Comparison of ENCODE assay signal across 33 cellular contexts in the genomic region with DNA sequence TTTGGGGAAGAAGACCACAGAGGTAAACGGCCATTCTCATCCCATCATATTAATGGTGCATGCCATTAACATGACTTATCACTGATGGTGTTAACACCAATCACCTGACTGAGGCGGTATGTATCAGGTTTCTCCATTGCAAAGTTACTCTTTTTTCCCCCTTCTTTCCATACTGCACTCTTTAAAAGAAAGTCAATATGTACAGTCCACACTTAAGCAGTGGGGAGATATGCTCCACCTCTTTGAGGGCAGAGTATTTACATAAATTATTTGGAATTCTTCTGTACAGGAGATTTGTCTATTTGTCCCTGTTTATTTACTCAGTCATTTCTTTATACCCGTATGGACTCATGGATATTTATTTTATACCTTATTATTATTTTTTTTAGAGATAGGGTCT.
"Had no signal": no experiment of that assay in that cellular context is flagged by ENCODE, and none has a peak within 500 bp of the region (broad histone marks: within the 10 kb centered on the region; RNA-seq: fewer than 3 reads in every experiment).

No MANE protein-coding gene starts in this region.

- H3K4me1 ChIP-seq: body of pancreas, colonic mucosa, esophagus squamous epithelium, gastroesophageal sphincter had no signal

- H3K4me3 ChIP-seq: adrenal gland, body of pancreas, cardiac muscle cell, colonic mucosa, esophagus squamous epithelium, gastroesophageal sphincter, heart right ventricle had no signal

- H3K36me3 Mint-ChIP-seq: activated CD4-positive, alpha-beta memory T cell treated with anti-CD3 and anti-CD28 coated beads for 36 hours; activated naive CD8-positive, alpha-beta T cell treated with anti-CD3 and anti-CD28 coated beads for 36 hours had no signal

- H3K36me3 ChIP-seq: adrenal gland, cardiac muscle cell, colonic mucosa, esophagus squamous epithelium, gastroesophageal sphincter, heart right ventricle had no signal

- H3K9me3 ChIP-seq: adrenal gland, body of pancreas, colonic mucosa, esophagus squamous epithelium, gastroesophageal sphincter, heart right ventricle had no signal

- H3K9me3 Mint-ChIP-seq: activated naive CD4-positive, alpha-beta T cell treated with anti-CD3 and anti-CD28 coated beads, Interleukin-2, amount 50 U/mL, for 24 hours; activated naive CD8-positive, alpha-beta T cell treated with anti-CD3 and anti-CD28 coated beads, Interleukin-2, amount 50 U/mL, for 24 hours; activated T-helper 2 cell treated with anti-CD3 and anti-CD28 coated beads, Interferon-gamma antibody, Interleukin-2, Interleukin-4, amounts not matched to agents 10 μg/mL and 5 μg/mL and 100 μg/mL, durations not matched to agents 14 hours and 24 hours and 36 hours; T-helper 2 cell treated with Interferon-gamma antibody and Interleukin-4, amounts not matched to agents 5 μg/mL and 100 μg/mL, for 36 hours had no signal

- DNase-seq: activated CD4-positive, alpha-beta memory T cell treated with anti-CD3 and anti-CD28 coated beads for 36 hours; activated CD4-positive, alpha-beta T cell treated with anti-CD3 and anti-CD28 coated beads for 36 hours; activated CD4-positive, alpha-beta T cell treated with anti-CD3 and anti-CD28 coated beads, Interleukin-2, amount 10 ng/mL, durations not matched to agents 24 days and 14 days; activated CD4-positive, CD25-positive, alpha-beta regulatory T cell; activated CD4-positive, CD25-positive, alpha-beta regulatory T cell treated with anti-CD3 and anti-CD28 coated beads, Interleukin-2, amount 50 U/mL, for 72 hours; activated CD8-positive, alpha-beta memory T cell treated with anti-CD3 and anti-CD28 coated beads, Interleukin-2, amount 10 ng/mL, durations not matched to agents 7 days and 5 days; activated CD8-positive, alpha-beta memory T cell treated with anti-CD3 and anti-CD28 coated beads, Interleukin-2, amount 50 U/mL, for 4 hours; activated CD8-positive, alpha-beta T cell treated with anti-CD3 and anti-CD28 coated beads, Interleukin-2, amount 10 ng/mL, durations not matched to agents 7 days and 5 days; activated effector memory CD4-positive, alpha-beta T cell treated with anti-CD3 and anti-CD28 coated beads, Interleukin-2, amount 50 U/mL, for 16 hours; activated naive CD4-positive, alpha-beta T cell treated with anti-CD3 and anti-CD28 coated beads for 36 hours; activated naive CD8-positive, alpha-beta T cell treated with anti-CD3 and anti-CD28 coated beads for 36 hours; activated naive CD8-positive, alpha-beta T cell treated with anti-CD3 and anti-CD28 coated beads, Interleukin-2, amount 50 U/mL, for 24 hours; activated T-cell treated with anti-CD3 and anti-CD28 coated beads, Interleukin-2, amount 50 U/mL, for 1 hour; activated T-cell treated with anti-CD3 and anti-CD28 coated beads, Interleukin-2, amount 50 U/mL, for 48 hours; adrenal gland; amygdala; aorta; body of pancreas; central memory CD4-positive, alpha-beta T cell; cerebellar nuclear complex; colonic mucosa; effector CD8-positive, alpha-beta T cell; esophagus squamous epithelium; foreskin melanocyte; heart right ventricle; T-helper 17 cell; T1000 had no signal

- H3K4me3 Mint-ChIP-seq: activated CD4-positive, alpha-beta memory T cell treated with anti-CD3 and anti-CD28 coated beads for 36 hours; activated CD4-positive, alpha-beta T cell treated with anti-CD3 and anti-CD28 coated beads for 36 hours; activated CD4-positive, alpha-beta T cell treated with anti-CD3 and anti-CD28 coated beads, Interleukin-2, amount 10 ng/mL, durations not matched to agents 24 days and 14 days; activated CD8-positive, alpha-beta memory T cell treated with anti-CD3 and anti-CD28 coated beads, Interleukin-2, amount 10 ng/mL, durations not matched to agents 7 days and 5 days; activated CD8-positive, alpha-beta T cell treated with anti-CD3 and anti-CD28 coated beads, Interleukin-2, amount 10 ng/mL, durations not matched to agents 7 days and 5 days; activated naive CD4-positive, alpha-beta T cell treated with anti-CD3 and anti-CD28 coated beads for 36 hours; activated naive CD4-positive, alpha-beta T cell treated with anti-CD3 and anti-CD28 coated beads, Interleukin-2, amount 50 U/mL, for 24 hours; activated naive CD8-positive, alpha-beta T cell treated with anti-CD3 and anti-CD28 coated beads for 36 hours; activated naive CD8-positive, alpha-beta T cell treated with anti-CD3 and anti-CD28 coated beads, Interleukin-2, amount 50 U/mL, for 24 hours; activated T-helper 1 cell treated with anti-CD3 and anti-CD28 coated beads, Interleukin-12 subunit alpha, Interleukin-12 subunit beta, Interleukin-2, Interleukin-4 antibody, amounts not matched to agents 30 ng/mL and 10 ng/mL and 1 ng/mL, durations not matched to agents 14 hours and 24 hours and 36 hours; T-helper 17 cell; T-helper 2 cell treated with Interferon-gamma antibody and Interleukin-4, amounts not matched to agents 5 μg/mL and 100 μg/mL, for 36 hours had no signal

- H3K27ac Mint-ChIP-seq: activated CD4-positive, alpha-beta memory T cell treated with anti-CD3 and anti-CD28 coated beads for 36 hours; activated CD4-positive, alpha-beta T cell treated with anti-CD3 and anti-CD28 coated beads for 36 hours; activated CD4-positive, alpha-beta T cell treated with anti-CD3 and anti-CD28 coated beads, Interleukin-2, amount 10 ng/mL, durations not matched to agents 24 days and 14 days; activated CD8-positive, alpha-beta memory T cell treated with anti-CD3 and anti-CD28 coated beads, Interleukin-2, amount 10 ng/mL, durations not matched to agents 7 days and 5 days; activated CD8-positive, alpha-beta T cell treated with anti-CD3 and anti-CD28 coated beads, Interleukin-2, amount 10 ng/mL, durations not matched to agents 7 days and 5 days; activated naive CD4-positive, alpha-beta T cell treated with anti-CD3 and anti-CD28 coated beads for 36 hours; activated naive CD4-positive, alpha-beta T cell treated with anti-CD3 and anti-CD28 coated beads, Interleukin-2, amount 50 U/mL, for 24 hours; activated naive CD8-positive, alpha-beta T cell treated with anti-CD3 and anti-CD28 coated beads for 36 hours; activated naive CD8-positive, alpha-beta T cell treated with anti-CD3 and anti-CD28 coated beads, Interleukin-2, amount 50 U/mL, for 24 hours; activated T-helper 1 cell treated with anti-CD3 and anti-CD28 coated beads, Interleukin-12 subunit alpha, Interleukin-12 subunit beta, Interleukin-2, Interleukin-4 antibody, amounts not matched to agents 30 ng/mL and 10 ng/mL and 1 ng/mL, durations not matched to agents 14 hours and 24 hours and 36 hours; activated T-helper 2 cell treated with anti-CD3 and anti-CD28 coated beads, Interferon-gamma antibody, Interleukin-2, Interleukin-4, amounts not matched to agents 10 μg/mL and 5 μg/mL and 100 μg/mL, durations not matched to agents 14 hours and 24 hours and 36 hours; T-helper 17 cell; T-helper 2 cell treated with Interferon-gamma antibody and Interleukin-4, amounts not matched to agents 5 μg/mL and 100 μg/mL, for 36 hours had no signal

- H3K27me3 Mint-ChIP-seq: activated CD4-positive, alpha-beta memory T cell treated with anti-CD3 and anti-CD28 coated beads for 36 hours; activated CD4-positive, alpha-beta T cell treated with anti-CD3 and anti-CD28 coated beads for 36 hours; activated CD4-positive, alpha-beta T cell treated with anti-CD3 and anti-CD28 coated beads, Interleukin-2, amount 10 ng/mL, durations not matched to agents 24 days and 14 days; activated CD8-positive, alpha-beta memory T cell treated with anti-CD3 and anti-CD28 coated beads, Interleukin-2, amount 10 ng/mL, durations not matched to agents 7 days and 5 days; activated naive CD4-positive, alpha-beta T cell treated with anti-CD3 and anti-CD28 coated beads, Interleukin-2, amount 50 U/mL, for 24 hours; activated naive CD8-positive, alpha-beta T cell treated with anti-CD3 and anti-CD28 coated beads for 36 hours; activated naive CD8-positive, alpha-beta T cell treated with anti-CD3 and anti-CD28 coated beads, Interleukin-2, amount 50 U/mL, for 24 hours; T-helper 17 cell had no signal

- H3K27me3 ChIP-seq: adrenal gland, body of pancreas, cardiac muscle cell, colonic mucosa, esophagus squamous epithelium, gastroesophageal sphincter, heart right ventricle had no signal
